1 cellular context compared by ENCODE assay signal in genomic region chr17:17500999-17501605, GRCh38.
TF ChIP-seq lines count a peak whose summit lies in the region.

No MANE protein-coding gene starts in this region.

TF ChIP-seq in H1, 55 proteins besides CTCF, POLR2A, EP300 and RAD21:
- TF ChIP-seq SP4 (IDR thresholded peaks at IDR 0.05; ENCODE audit: low read length) (no peak), BRCA1 (IDR thresholded peaks at IDR 0.05; ENCODE audit: low read depth, low read length) (no peak), RFX5 (IDR thresholded peaks at IDR 0.05; ENCODE audit: borderline replicate concordance, low read depth, low read length) (no peak), SRF (IDR thresholded peaks at IDR 0.05; ENCODE audit: low read depth, low read length) (no peak), NRF1 (IDR thresholded peaks at IDR 0.05; ENCODE audit: low read depth, low read length) (no peak), SIN3A (conservative IDR thresholded peaks at IDR 0.05 in 1 of 2, IDR thresholded peaks at IDR 0.05 in 1 of 2; ENCODE audit: low read depth in 1 of 2, low read length in 2 of 2) (no peak), GABPA (IDR thresholded peaks at IDR 0.05; ENCODE audit: borderline replicate concordance, insufficient read depth, low read length) (no peak), HDAC2 (IDR thresholded peaks at IDR 0.05; ENCODE audit: borderline replicate concordance in 1 of 2, low read depth in 2 of 2, low read length in 2 of 2) (no peak), PHF8 (conservative IDR thresholded peaks at IDR 0.05; ENCODE audit: low read depth, low read length) (no peak), YY1 (IDR thresholded peaks at IDR 0.05; ENCODE audit: low read depth, low read length) (no peak), SIRT6 (IDR thresholded peaks at IDR 0.05; ENCODE audit: low read length) (no peak), JUN (IDR thresholded peaks at IDR 0.05; ENCODE audit: low read depth, low read length) (no peak), ASH2L (IDR thresholded peaks at IDR 0.05; ENCODE audit: low read length) (no peak)
- TF ChIP-seq, protein P1, sequence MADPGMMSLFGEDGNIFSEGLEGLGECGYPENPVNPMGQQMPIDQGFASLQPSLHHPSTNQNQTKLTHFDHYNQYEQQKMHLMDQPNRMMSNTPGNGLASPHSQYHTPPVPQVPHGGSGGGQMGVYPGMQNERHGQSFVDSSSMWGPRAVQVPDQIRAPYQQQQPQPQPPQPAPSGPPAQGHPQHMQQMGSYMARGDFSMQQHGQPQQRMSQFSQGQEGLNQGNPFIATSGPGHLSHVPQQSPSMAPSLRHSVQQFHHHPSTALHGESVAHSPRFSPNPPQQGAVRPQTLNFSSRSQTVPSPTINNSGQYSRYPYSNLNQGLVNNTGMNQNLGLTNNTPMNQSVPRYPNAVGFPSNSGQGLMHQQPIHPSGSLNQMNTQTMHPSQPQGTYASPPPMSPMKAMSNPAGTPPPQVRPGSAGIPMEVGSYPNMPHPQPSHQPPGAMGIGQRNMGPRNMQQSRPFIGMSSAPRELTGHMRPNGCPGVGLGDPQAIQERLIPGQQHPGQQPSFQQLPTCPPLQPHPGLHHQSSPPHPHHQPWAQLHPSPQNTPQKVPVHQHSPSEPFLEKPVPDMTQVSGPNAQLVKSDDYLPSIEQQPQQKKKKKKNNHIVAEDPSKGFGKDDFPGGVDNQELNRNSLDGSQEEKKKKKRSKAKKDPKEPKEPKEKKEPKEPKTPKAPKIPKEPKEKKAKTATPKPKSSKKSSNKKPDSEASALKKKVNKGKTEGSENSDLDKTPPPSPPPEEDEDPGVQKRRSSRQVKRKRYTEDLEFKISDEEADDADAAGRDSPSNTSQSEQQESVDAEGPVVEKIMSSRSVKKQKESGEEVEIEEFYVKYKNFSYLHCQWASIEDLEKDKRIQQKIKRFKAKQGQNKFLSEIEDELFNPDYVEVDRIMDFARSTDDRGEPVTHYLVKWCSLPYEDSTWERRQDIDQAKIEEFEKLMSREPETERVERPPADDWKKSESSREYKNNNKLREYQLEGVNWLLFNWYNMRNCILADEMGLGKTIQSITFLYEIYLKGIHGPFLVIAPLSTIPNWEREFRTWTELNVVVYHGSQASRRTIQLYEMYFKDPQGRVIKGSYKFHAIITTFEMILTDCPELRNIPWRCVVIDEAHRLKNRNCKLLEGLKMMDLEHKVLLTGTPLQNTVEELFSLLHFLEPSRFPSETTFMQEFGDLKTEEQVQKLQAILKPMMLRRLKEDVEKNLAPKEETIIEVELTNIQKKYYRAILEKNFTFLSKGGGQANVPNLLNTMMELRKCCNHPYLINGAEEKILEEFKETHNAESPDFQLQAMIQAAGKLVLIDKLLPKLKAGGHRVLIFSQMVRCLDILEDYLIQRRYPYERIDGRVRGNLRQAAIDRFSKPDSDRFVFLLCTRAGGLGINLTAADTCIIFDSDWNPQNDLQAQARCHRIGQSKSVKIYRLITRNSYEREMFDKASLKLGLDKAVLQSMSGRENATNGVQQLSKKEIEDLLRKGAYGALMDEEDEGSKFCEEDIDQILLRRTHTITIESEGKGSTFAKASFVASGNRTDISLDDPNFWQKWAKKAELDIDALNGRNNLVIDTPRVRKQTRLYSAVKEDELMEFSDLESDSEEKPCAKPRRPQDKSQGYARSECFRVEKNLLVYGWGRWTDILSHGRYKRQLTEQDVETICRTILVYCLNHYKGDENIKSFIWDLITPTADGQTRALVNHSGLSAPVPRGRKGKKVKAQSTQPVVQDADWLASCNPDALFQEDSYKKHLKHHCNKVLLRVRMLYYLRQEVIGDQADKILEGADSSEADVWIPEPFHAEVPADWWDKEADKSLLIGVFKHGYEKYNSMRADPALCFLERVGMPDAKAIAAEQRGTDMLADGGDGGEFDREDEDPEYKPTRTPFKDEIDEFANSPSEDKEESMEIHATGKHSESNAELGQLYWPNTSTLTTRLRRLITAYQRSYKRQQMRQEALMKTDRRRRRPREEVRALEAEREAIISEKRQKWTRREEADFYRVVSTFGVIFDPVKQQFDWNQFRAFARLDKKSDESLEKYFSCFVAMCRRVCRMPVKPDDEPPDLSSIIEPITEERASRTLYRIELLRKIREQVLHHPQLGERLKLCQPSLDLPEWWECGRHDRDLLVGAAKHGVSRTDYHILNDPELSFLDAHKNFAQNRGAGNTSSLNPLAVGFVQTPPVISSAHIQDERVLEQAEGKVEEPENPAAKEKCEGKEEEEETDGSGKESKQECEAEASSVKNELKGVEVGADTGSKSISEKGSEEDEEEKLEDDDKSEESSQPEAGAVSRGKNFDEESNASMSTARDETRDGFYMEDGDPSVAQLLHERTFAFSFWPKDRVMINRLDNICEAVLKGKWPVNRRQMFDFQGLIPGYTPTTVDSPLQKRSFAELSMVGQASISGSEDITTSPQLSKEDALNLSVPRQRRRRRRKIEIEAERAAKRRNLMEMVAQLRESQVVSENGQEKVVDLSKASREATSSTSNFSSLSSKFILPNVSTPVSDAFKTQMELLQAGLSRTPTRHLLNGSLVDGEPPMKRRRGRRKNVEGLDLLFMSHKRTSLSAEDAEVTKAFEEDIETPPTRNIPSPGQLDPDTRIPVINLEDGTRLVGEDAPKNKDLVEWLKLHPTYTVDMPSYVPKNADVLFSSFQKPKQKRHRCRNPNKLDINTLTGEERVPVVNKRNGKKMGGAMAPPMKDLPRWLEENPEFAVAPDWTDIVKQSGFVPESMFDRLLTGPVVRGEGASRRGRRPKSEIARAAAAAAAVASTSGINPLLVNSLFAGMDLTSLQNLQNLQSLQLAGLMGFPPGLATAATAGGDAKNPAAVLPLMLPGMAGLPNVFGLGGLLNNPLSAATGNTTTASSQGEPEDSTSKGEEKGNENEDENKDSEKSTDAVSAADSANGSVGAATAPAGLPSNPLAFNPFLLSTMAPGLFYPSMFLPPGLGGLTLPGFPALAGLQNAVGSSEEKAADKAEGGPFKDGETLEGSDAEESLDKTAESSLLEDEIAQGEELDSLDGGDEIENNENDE (IDR thresholded peaks at IDR 0.05; ENCODE audit: insufficient replicate concordance, low read length), result no peak
